Comparison of ENCODE assay signal across 1 cellular context in the genomic region with DNA sequence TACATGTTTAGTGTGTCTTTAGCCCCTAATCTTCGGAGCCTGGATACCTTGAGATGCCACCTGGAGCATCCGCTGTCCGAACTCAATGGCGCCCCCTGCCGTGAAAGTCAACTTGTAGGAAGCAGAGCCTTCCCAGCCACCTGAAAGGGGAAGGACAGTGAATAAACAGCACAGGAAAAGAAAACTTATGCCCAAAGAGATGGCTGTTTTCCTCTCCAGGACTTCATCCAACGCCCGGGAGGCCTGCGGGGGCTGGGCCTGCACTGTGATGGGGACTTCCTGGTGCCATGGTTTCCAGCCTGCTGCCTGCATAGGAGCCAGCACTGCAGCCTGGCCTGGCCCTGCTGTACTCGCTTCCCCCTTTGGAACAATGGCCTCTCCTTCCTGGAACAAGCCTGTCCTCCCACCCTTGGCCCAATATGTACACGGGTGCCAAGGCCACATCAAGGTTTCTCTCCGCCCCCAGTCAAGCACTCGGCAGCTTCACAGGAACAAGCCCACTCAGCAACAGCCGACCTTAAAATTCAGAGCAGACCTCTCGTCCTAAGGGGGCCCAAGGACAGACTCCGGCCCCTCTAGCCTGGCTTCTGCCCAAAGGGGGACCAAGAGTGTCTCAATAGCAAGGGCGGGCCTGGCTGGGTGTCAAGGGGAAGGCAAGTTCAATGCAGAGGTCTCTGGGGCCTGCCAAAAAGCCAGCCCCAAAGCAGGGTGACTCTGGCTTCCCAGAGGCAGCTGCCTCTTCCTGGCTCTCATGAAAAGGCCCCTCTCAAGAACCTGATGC.
TF ChIP-seq lines count a peak whose summit lies in the region.

No MANE protein-coding gene starts in this region.

TF ChIP-seq in A549, 52 proteins besides CTCF, POLR2A, EP300 and RAD21:
- no peak for TF ChIP-seq RFX5 (IDR thresholded peaks at IDR 0.05)
- TF ChIP-seq SMC3 (IDR thresholded peaks at IDR 0.05), result peak; percentile 47
